In genomic region chr7:7536396-7537019, GRCh38 we compare ENCODE assay signal across 25 cellular contexts. TPM values are rescaled to one million over a fixed set of nuclear protein-coding genes. Genes with fewer than 3 reads are reported as not detected.
A peak's percentile ranks its signal among the peaks of the same experiment; 100 is the strongest.
DNase-seq lines count a peak whose midpoint lies in the region; ATAC-seq, FAIRE-seq and TF ChIP-seq lines count a peak whose summit lies in the region.
"Had no signal": no experiment of that assay in that cellular context is flagged by ENCODE, and none has a peak within 500 bp of the region (broad histone marks: within the 10 kb centered on the region; RNA-seq: fewer than 3 reads in every experiment).

No MANE protein-coding gene starts in this region.

- TF ChIP-seq CTCF in D721Med (IDR thresholded peaks at IDR 0.05; ENCODE audit: insufficient read depth, missing control alignments) (no peak), mucosa of descending colon (IDR thresholded peaks at IDR 0.05) (no peak), prostate gland (IDR thresholded peaks at IDR 0.05) (no peak)

- H3K36me3 ChIP-seq in mucosa of descending colon (ENCODE audit: low read depth) (no peaks in the 10 kb centered on the region), prostate gland (no peaks in the 10 kb centered on the region), aorta (ENCODE audit: control insufficient read depth in 1 of 2, insufficient read depth in 2 of 2, low read length in 1 of 2) (no peaks in the 10 kb centered on the region)
- H3K36me3 ChIP-seq: BLaER1 had no signal

- no peaks in the 10 kb centered on the region for H3K9me3 ChIP-seq in mucosa of descending colon
- no peaks in the 10 kb centered on the region for H3K9me3 ChIP-seq in prostate gland
- H3K9me3 ChIP-seq in aorta (ENCODE audit: control insufficient read depth, low read length): no peaks in the 10 kb centered on the region
- H3K9me3 ChIP-seq: BLaER1, Caco-2, SK-N-SH had no signal

- H3K27me3 ChIP-seq in prostate gland (replicated peaks; ENCODE audit: insufficient read depth) (no peaks in the 10 kb centered on the region), aorta (ENCODE audit: control insufficient read depth in 1 of 2, insufficient read depth in 2 of 2, low read length in 1 of 2) (no peaks in the 10 kb centered on the region)
- H3K27me3 ChIP-seq: BLaER1 had no signal

- ATAC-seq in mucosa of descending colon (peak; percentile 52), aorta (ENCODE audit: low FRiP score) (no peak)

- H3K4me1 ChIP-seq in mucosa of descending colon (ENCODE audit: low read depth) (no peaks in the 10 kb centered on the region), prostate gland (replicated peaks) (no peaks in the 10 kb centered on the region), aorta (ENCODE audit: control insufficient read depth in 1 of 2, insufficient read depth in 2 of 2, low read length in 2 of 2) (no peaks in the 10 kb centered on the region)
- H3K4me1 ChIP-seq: BLaER1, Caco-2 had no signal

- intact Hi-C loops in mucosa of descending colon (cut with DNase I, micrococcal nuclease): no loop called here
- intact Hi-C loops in prostate gland (cut with DNase I): no loop called here
- intact Hi-C loops in aorta (cut with DNase I): no loop called here

- H3K4me3 ChIP-seq in mucosa of descending colon (no peak overlapping the region), prostate gland (no peak overlapping the region), aorta (ENCODE audit: low read length in 2 of 2) (no peak overlapping the region)
- H3K4me3 ChIP-seq: BLaER1 had no signal

- FAIRE-seq in D721Med (lab: Jason Lieb, UNC): peak; percentile 35

- H3K27ac ChIP-seq in prostate gland (no peak overlapping the region), aorta (ENCODE audit: low read depth in 1 of 2, low read length in 2 of 2) (no peak overlapping the region)
- H3K27ac ChIP-seq: BLaER1 had no signal

- 70% methylated on average over 5 of the region's 5 CpGs for WGBS in prostate gland
- WGBS in aorta, 2 donors: 85 to 90% methylated on average over 5 of the region's 5 CpGs

- DNase-seq in D721Med (ENCODE audit: insufficient read length, low spot score) (no peak), DMS53 treated with DMSO at 0.1 percent for 48 hours (lab: John Stamatoyannopoulos, UW; ENCODE audit: unreplicated experiment) (peak; percentile 74), NCI-H2196 (lab: John Stamatoyannopoulos, UW; ENCODE audit: unreplicated experiment) (peak; percentile 21), mucosa of descending colon (no peak), prostate gland (ENCODE audit: low spot score) (no peak), HCEC 1CT (no peak), aorta (no peak)
- DNase-seq: Caco-2; CD4-positive, alpha-beta T cell; EL; GF-D8; IMR-90; Karpas-422; MV-4-11; NCI-H1417; NCI-H187; NCI-H2171 treated with DMSO at 0.1 percent for 48 hours; NCI-H82; RPMI8226; SIG-M5; SK-N-SH; T-helper 2 cell had no signal

- no peak for TF ChIP-seq POLR2A in prostate gland (IDR thresholded peaks at IDR 0.05)

RNA-seq across cellular contexts. Expression of gene COL28A1, which starts 0.8 kb away (rescaled TPM):
- 10 to 100 TPM in 1 of 3 donors, 1 to 10 TPM in 2; 2.9 to 19.0 (median 4.1) TPM for total RNA-seq in mucosa of descending colon
- 1 to 10 TPM; 1.8 to 6.2 TPM for total RNA-seq in prostate gland
- 1 to 10 TPM; 1.6 to 3.2 TPM for total RNA-seq in aorta
- under 1 TPM; 0.26 to 0.63 TPM for polyA plus RNA-seq in aorta
- total RNA-seq: H4, M059J had no signal
- polyA plus RNA-seq: SK-N-SH had no signal

RNA-seq across cellular contexts. Expression of gene MIOS, which starts 30.2 kb away (rescaled TPM):
- total RNA-seq in mucosa of descending colon (10 to 100 TPM; 21.2 to 26.8 (median 25.5) TPM), prostate gland (10 to 100 TPM; 52.3 to 85.6 TPM), aorta (10 to 100 TPM; 22.8 to 23.2 TPM)
- 10 to 100 TPM in 1 of 2 donors, 1 to 10 TPM in 1; 6.3 to 16.2 TPM for polyA plus RNA-seq in aorta

Comparison
In these comparisons a context has a peak if more than half of its experiments do, and no peak if none do; other contexts are left out.
1. DNase-seq: peak in DMS53 treated with DMSO at 0.1 percent for 48 hours (single experiment) and NCI-H2196 (single experiment); none in D721Med (single experiment), mucosa of descending colon (0 of 3), prostate gland (single experiment), HCEC 1CT (single experiment) and aorta (0 of 2).